Comparison of ENCODE assay signal across 8 cellular contexts in the genomic region with DNA sequence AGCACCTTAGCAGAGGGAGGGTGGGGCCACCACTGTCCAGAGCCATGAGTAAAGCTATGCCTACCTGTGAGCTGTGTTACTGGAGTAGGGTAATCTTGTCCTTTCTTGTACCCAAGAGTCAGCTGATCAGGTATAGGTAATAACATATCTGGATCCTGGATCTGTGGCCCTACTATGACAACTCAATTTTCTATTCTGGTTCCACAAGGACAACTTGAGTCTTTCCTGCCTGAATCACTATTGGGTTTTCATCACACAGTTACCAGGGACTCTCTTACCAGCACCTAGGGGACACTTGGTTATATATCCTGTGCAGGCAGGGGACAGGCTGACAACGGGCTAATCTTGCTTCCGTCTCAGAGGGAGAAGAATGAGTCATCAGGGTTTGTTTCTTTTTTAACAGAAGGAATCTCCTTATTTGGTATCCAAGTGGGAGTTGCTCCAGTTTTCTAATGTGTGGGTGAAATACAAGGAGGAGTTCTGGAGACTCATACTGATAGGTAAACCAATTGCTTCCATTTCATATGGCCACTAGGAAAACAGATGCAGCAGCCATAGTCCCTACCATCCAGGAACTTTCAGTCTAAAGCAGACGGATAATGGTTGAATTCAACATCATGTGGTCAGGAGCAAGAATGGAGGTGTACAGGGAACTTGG. TPM values are rescaled to one million over a fixed set of nuclear protein-coding genes. Genes with fewer than 3 reads are reported as not detected.
DNase-seq lines count a peak whose midpoint lies in the region; ATAC-seq and TF ChIP-seq lines count a peak whose summit lies in the region.

No MANE protein-coding gene starts in this region.

- peaks cover 76% of the 10 kb centered on the region for H3K4me1 Mint-ChIP-seq in activated B cell treated with CpG ODN at 0.5 μM for 24 hours

- H3K27me3 Mint-ChIP-seq in activated B cell treated with CpG ODN at 0.5 μM for 24 hours: no peaks in the 10 kb centered on the region

- H3K9me3 ChIP-seq in fibroblast of lung (ENCODE audit: control insufficient read depth, insufficient read depth, low read depth, low read length) (no peaks in the 10 kb centered on the region), ovary (no peaks in the 10 kb centered on the region)

- DNase-seq in activated B cell treated with CpG ODN at 0.5 μM for 24 hours: no peak
- peak; percentile 83 to 88 for DNase-seq in fibroblast of lung (ENCODE audit: low read depth in 2 of 2)
- peak; percentile 91 for DNase-seq in renal cortical epithelial cell (ENCODE audit: low read depth)
- no peak for DNase-seq in NCI-H526 treated with DMSO at 0.1 percent for 48 hours (lab: John Stamatoyannopoulos, UW)
- no peak for DNase-seq in ovary
- no peak for DNase-seq in ecto neural progenitor cell (ENCODE audit: low spot score)

- CTCF ChIA-PET in activated B cell treated with CpG ODN at 0.5 μM for 24 hours (lab: Charles Lee): interaction anchor here (2.2 kb wide), 1 partner anchor 12 kb away, joined by 6 read pairs; no protein-coding TSS in a partner anchor

- intact Hi-C loops in activated B cell treated with CpG ODN at 0.5 μM for 24 hours (cut with micrococcal nuclease): no loop called here
- intact Hi-C loops in ovary (cut with DNase I): no loop called here

- H3K79me2 ChIP-seq in fibroblast of lung (ENCODE audit: control insufficient read depth, insufficient read depth, low read length): peaks cover 74% of the 10 kb centered on the region

- H3K4me1 ChIP-seq in fibroblast of lung (ENCODE audit: control insufficient read depth, extremely low read depth, insufficient read depth, low read length) (peaks cover 11% of the 10 kb centered on the region), ovary (ENCODE audit: insufficient read depth) (peaks cover 4% of the 10 kb centered on the region)

- peaks cover 84% of the 10 kb centered on the region for H3K36me3 Mint-ChIP-seq in activated B cell treated with CpG ODN at 0.5 μM for 24 hours (ENCODE audit: low read depth)

- H3K4me3 Mint-ChIP-seq in activated B cell treated with CpG ODN at 0.5 μM for 24 hours: peak overlapping the region; percentile 9

- ATAC-seq in GM18520 (IDR thresholded peaks at IDR 0.05; ENCODE audit: unreplicated experiment) (peak; percentile 27), HG03342 (IDR thresholded peaks at IDR 0.05; ENCODE audit: unreplicated experiment) (peak; percentile 45), activated B cell treated with CpG ODN at 0.5 μM for 24 hours (ENCODE audit: low read depth) (peak; percentile 43)

- WGBS in ovary, 3 donors: 20 to 29% (median 23%) methylated on average over 3 of the region's 3 CpGs

- no peaks in the 10 kb centered on the region for H3K27me3 ChIP-seq in fibroblast of lung (ENCODE audit: control insufficient read depth, insufficient read depth, low read length)
- no peaks in the 10 kb centered on the region for H3K27me3 ChIP-seq in ovary

- TF ChIP-seq POLR2A in ovary (IDR thresholded peaks at IDR 0.05): no peak

- H3K4me3 ChIP-seq in fibroblast of lung (replicated peaks in 1 of 4; ENCODE audit: control extremely low read depth in 1 of 4, insufficient read depth in 1 of 4, low read depth in 3 of 4, low read length in 4 of 4): no peak overlapping the region
- H3K4me3 ChIP-seq in ovary: no peak overlapping the region

- TF ChIP-seq EP300 in ovary (IDR thresholded peaks at IDR 0.05): no peak

- peak overlapping the region; percentile 59 for H3K27ac Mint-ChIP-seq in activated B cell treated with CpG ODN at 0.5 μM for 24 hours

- no peak overlapping the region for H2AFZ ChIP-seq in fibroblast of lung (ENCODE audit: low read length)

- H3K9me3 Mint-ChIP-seq in activated B cell treated with CpG ODN at 0.5 μM for 24 hours: no peaks in the 10 kb centered on the region

- peak overlapping the region; percentile 11 for H3K27ac ChIP-seq in fibroblast of lung (ENCODE audit: insufficient read depth, low read length)
- no peak overlapping the region for H3K27ac ChIP-seq in ovary

- TF ChIP-seq CTCF in activated B cell treated with CpG ODN at 0.5 μM for 24 hours (IDR thresholded peaks at IDR 0.05): no peak
- peak in 1 of 2 donors; percentile 5 for TF ChIP-seq CTCF in fibroblast of lung (conservative IDR thresholded peaks at IDR 0.05 in 1 of 2, IDR thresholded peaks at IDR 0.05 in 1 of 2; ENCODE audit: low read depth in 1 of 2, low read length in 2 of 2)
- TF ChIP-seq CTCF in ovary (IDR thresholded peaks at IDR 0.05): no peak

- H3K36me3 ChIP-seq in fibroblast of lung (ENCODE audit: control insufficient read depth, insufficient read depth, low read length) (peaks cover 5% of the 10 kb centered on the region), ovary (no peaks in the 10 kb centered on the region)

- POLR2A ChIA-PET in activated B cell treated with CpG ODN at 0.5 μM for 24 hours (lab: Charles Lee): interaction anchor here (0.6 kb wide), 1 partner anchor 865 kb away, joined by 6 read pairs; no protein-coding TSS in a partner anchor

- no peak overlapping the region for H3K9ac ChIP-seq in fibroblast of lung (ENCODE audit: insufficient read depth, low read length)

- H4K20me1 ChIP-seq in fibroblast of lung (ENCODE audit: control insufficient read depth, extremely low read depth, insufficient read depth, low read length): no peaks in the 10 kb centered on the region

- no peak overlapping the region for H3K4me2 ChIP-seq in fibroblast of lung (ENCODE audit: extremely low read depth, insufficient read depth, low read length)

RNA-seq across cellular contexts. Expression of a gene that starts 6.8 kb away (rescaled TPM):
- 93.5 and 99.0 TPM in 2 replicates for total RNA-seq in activated B cell treated with CpG ODN at 0.5 μM for 24 hours
- total RNA-seq in fibroblast of lung: 7.1 and 7.7 TPM in 2 replicates
- 4.2 and 4.6 TPM in 2 replicates for polyA plus RNA-seq in fibroblast of lung
- polyA plus RNA-seq in fibroblast of lung (2012): 3.4 and 3.7 TPM in 2 replicates
- polyA minus RNA-seq in fibroblast of lung (ENCODE audit: low replicate concordance): 0.79 and 1.4 TPM in 2 replicates
- total RNA-seq in renal cortical epithelial cell: 25.5 and 41.5 TPM in 2 replicates
- total RNA-seq in ovary: 10 to 100 TPM; 10.0 to 16.3 (median 13.6) TPM
- 1 to 10 TPM; 6.0 to 6.4 TPM for polyA plus RNA-seq in ovary

Comparison
In these comparisons a context has a peak if more than half of its experiments do, and no peak if none do; other contexts are left out.
1. DNase-seq: peak in fibroblast of lung (2 of 2) and renal cortical epithelial cell (single experiment); none in activated B cell treated with CpG ODN at 0.5 μM for 24 hours (single experiment), NCI-H526 treated with DMSO at 0.1 percent for 48 hours (single experiment), ovary (0 of 5) and ecto neural progenitor cell (single experiment).
2. Peak in every context shown above with its lines, with median percentiles within 50 percentile points of each other: ATAC-seq.